ENCODE assay signal across 1 cellular context in genomic region chr12:67220065-67220464, GRCh38.
TF ChIP-seq lines count a peak whose summit lies in the region.

No MANE protein-coding gene starts in this region.

TF ChIP-seq in K562, 482 proteins besides CTCF, POLR2A, EP300 and RAD21 (continued from another document):
- TF ChIP-seq, protein P1, sequence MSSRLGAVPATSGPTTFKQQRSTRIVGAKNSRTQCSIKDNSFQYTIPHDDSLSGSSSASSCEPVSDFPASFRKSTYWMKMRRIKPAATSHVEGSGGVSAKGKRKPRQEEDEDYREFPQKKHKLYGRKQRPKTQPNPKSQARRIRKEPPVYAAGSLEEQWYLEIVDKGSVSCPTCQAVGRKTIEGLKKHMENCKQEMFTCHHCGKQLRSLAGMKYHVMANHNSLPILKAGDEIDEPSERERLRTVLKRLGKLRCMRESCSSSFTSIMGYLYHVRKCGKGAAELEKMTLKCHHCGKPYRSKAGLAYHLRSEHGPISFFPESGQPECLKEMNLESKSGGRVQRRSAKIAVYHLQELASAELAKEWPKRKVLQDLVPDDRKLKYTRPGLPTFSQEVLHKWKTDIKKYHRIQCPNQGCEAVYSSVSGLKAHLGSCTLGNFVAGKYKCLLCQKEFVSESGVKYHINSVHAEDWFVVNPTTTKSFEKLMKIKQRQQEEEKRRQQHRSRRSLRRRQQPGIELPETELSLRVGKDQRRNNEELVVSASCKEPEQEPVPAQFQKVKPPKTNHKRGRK (tag; IDR thresholded peaks at IDR 0.05), result no peak
